1 cellular context compared by ENCODE assay signal in the genomic region with DNA sequence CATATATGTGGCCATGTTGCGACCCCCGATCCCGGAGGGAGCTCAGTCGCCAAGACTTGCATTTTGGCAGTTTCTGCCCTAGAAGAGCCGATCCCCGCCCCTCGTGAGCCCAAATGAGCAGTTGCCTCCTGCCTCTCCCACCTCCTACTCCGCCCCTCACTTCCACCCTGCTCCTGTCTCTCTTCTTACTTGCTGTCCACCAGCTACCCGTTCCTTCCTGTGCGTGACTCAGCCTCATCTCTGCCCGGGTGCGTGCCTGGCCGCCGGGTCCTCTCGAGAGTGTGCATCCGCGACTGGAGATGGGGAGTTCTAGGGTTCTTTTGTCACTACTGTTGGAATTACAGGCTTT.
TF ChIP-seq lines count a peak whose summit lies in the region.

No MANE protein-coding gene starts in this region.

TF ChIP-seq in SK-N-SH treated with all-trans-retinoic acid at 6 μM for 48 hours, 23 proteins besides CTCF, POLR2A, EP300 and RAD21 (continued from another document):
- TF ChIP-seq POU6F1 (CRISPR knock-in tag; IDR thresholded peaks at IDR 0.05; ENCODE audit: borderline replicate concordance, low read depth) (no peak), SNAI2 (CRISPR knock-in tag; IDR thresholded peaks at IDR 0.05) (no peak), ZC3H10 (CRISPR knock-in tag; IDR thresholded peaks at IDR 0.05) (no peak), ISL1 (CRISPR knock-in tag; IDR thresholded peaks at IDR 0.05) (no peak), ARNTL (CRISPR knock-in tag; IDR thresholded peaks at IDR 0.05; ENCODE audit: borderline replicate concordance, low read depth) (no peak)
